12 cellular contexts compared by ENCODE assay signal in the genomic region with DNA sequence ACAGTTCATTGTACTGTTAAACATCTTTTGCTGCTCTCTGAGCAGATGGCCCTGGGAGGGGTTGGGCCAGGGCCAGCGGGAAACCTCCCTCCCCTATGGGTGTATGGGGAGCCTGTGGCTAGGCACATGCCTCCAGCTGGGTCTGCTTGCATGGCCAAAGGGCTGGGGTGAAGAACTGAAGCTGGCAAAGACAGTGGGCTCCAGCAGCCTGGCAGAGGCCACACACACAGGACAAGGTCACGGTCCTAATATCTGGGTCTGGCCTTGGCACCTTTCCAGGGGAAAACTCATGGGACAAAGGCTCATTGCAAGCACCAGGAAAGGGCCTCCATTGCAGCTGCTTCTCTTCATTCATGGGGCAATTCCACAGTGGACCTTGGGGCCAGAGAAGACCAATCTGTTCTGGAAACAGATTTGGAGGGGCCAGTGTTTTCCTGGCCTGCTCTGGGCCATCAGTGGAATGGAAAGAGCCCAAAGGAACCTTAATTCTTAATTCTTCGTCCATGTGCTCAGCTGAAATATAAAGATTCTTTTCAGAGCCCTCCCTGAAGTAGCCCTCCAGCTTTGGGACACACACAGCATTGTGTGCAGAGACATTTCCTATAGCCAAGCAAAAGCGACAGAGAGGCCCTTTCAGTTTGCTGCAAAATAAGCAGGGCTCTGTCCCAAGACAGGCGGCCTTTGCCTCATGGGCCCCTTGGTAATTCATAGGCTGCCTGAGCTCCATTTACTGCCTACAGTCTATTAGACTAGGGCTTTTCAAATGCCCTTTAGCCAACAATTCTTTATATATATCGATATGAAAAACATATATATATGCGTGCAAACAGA. TPM values are rescaled to one million over a fixed set of nuclear protein-coding genes. Genes with fewer than 3 reads are reported as not detected.
DNase-seq lines count a peak whose midpoint lies in the region; ATAC-seq and TF ChIP-seq lines count a peak whose summit lies in the region.
"Had no signal": no experiment of that assay in that cellular context is flagged by ENCODE, and none has a peak within 500 bp of the region (broad histone marks: within the 10 kb centered on the region; RNA-seq: fewer than 3 reads in every experiment).

No MANE protein-coding gene starts in this region.

- H3K27me3 ChIP-seq in KMS-11 (ENCODE audit: insufficient read depth, low read depth) (no peaks in the 10 kb centered on the region), gastrocnemius medialis (no peaks in the 10 kb centered on the region)

- peaks cover 27% of the 10 kb centered on the region for H3K4me1 ChIP-seq in KMS-11 (ENCODE audit: low read depth, poor library complexity, severe bottlenecking)
- H3K4me1 ChIP-seq in gastrocnemius medialis, result peaks cover 22 to 23% of the 10 kb centered on the region in 2 donors
- H3K4me1 ChIP-seq: HAP-1 had no signal

- peak overlapping the region; percentile 22; the same call in 1 of the 2 replicates for H3K4me2 ChIP-seq in KMS-11

- no peak overlapping the region for H2AFZ ChIP-seq in KMS-11 (ENCODE audit: low read depth)

- ATAC-seq in gastrocnemius medialis (peak; percentile 32 to 46), GM19351 (IDR thresholded peaks at IDR 0.05; ENCODE audit: unreplicated experiment) (no peak)

- no peak for TF ChIP-seq CTCF in KMS-11 (conservative IDR thresholded peaks at IDR 0.05; ENCODE audit: low read depth, low read length)
- no peak for TF ChIP-seq CTCF in cardiac fibroblast (IDR thresholded peaks at IDR 0.05; ENCODE audit: low read depth, low read length)
- no peak for TF ChIP-seq CTCF in gastrocnemius medialis (IDR thresholded peaks at IDR 0.05 in 4 of 5, conservative IDR thresholded peaks at IDR 0.05 in 1 of 5)

- no peaks in the 10 kb centered on the region for H3K79me2 ChIP-seq in KMS-11 (ENCODE audit: insufficient read depth, low read depth)

- in situ Hi-C loops in gastrocnemius medialis (cut with MboI; ENCODE audit: low sequenced_read_pairs in 4 of 4), result loop anchor here in 2 of 4 donors (10.0 kb wide), 1 partner anchor 68 kb away; no protein-coding TSS in a partner anchor

- H3K27ac ChIP-seq in KMS-11 (no peak overlapping the region; the same call in 1 of the 2 replicates), gastrocnemius medialis (peak overlapping the region in 2 of 4 donors; percentile 20 to 32)

- no peaks in the 10 kb centered on the region for H3K9me3 ChIP-seq in gastrocnemius medialis
- H3K9me3 ChIP-seq: HAP-1 had no signal

- H3K36me3 ChIP-seq in KMS-11 (ENCODE audit: insufficient read depth) (no peaks in the 10 kb centered on the region), gastrocnemius medialis (no peaks in the 10 kb centered on the region)
- H3K36me3 ChIP-seq: HAP-1 had no signal

- H4K20me1 ChIP-seq in KMS-11 (ENCODE audit: insufficient read depth), result no peaks in the 10 kb centered on the region

- intact Hi-C loops in gastrocnemius medialis (cut with DNase I; ENCODE audit: low total_unique reads), result no loop called here

- no peak for TF ChIP-seq POLR2A in gastrocnemius medialis (IDR thresholded peaks at IDR 0.05)

- peak; percentile 38 to 52 for DNase-seq in cardiac fibroblast (ENCODE audit: low read depth in 2 of 2)
- peak; percentile 82 for DNase-seq in inferior parietal cortex (ENCODE audit: extremely low spot score)
- peak in 1 of 2 donors; percentile 39 for DNase-seq in gastrocnemius medialis
- no peak for DNase-seq in NCI-H1436 (lab: John Stamatoyannopoulos, UW)
- no peak for DNase-seq in MV-4-11 (lab: John Stamatoyannopoulos, UW)
- DNase-seq in LoVo (ENCODE audit: low spot score), result no peak
- DNase-seq: endodermal cell; stimulated activated CD4-positive, alpha-beta T cell treated with anti-CD3 and anti-CD28 coated beads, Interleukin-12 subunit alpha, Interleukin-12 subunit beta, amount 100 ng/mL, for 4 hours had no signal

- H3K4me3 ChIP-seq in KMS-11 (IDR thresholded peaks at IDR 0.05; ENCODE audit: insufficient read depth, low read depth, low read length) (no peak overlapping the region), cardiac fibroblast (replicated peaks in 1 of 2; ENCODE audit: low read depth in 2 of 2, low read length in 2 of 2) (no peak overlapping the region), gastrocnemius medialis (no peak overlapping the region)
- H3K4me3 ChIP-seq: HAP-1, lung had no signal

- H3K9ac ChIP-seq in KMS-11, result no peak overlapping the region

RNA-seq across cellular contexts. Expression of gene LIMD1, which starts 11.3 kb away (rescaled TPM):
- 10 to 100 TPM; 19.3 to 56.6 (median 27.1) TPM for total RNA-seq in gastrocnemius medialis

Comparison
In these comparisons a context has a peak if more than half of its experiments do, and no peak if none do; other contexts are left out.
1. DNase-seq: peak in cardiac fibroblast (2 of 2) and inferior parietal cortex (single experiment); none in NCI-H1436 (single experiment), MV-4-11 (single experiment) and LoVo (single experiment).